Comparison of ENCODE assay signal across 14 cellular contexts in the genomic region with DNA sequence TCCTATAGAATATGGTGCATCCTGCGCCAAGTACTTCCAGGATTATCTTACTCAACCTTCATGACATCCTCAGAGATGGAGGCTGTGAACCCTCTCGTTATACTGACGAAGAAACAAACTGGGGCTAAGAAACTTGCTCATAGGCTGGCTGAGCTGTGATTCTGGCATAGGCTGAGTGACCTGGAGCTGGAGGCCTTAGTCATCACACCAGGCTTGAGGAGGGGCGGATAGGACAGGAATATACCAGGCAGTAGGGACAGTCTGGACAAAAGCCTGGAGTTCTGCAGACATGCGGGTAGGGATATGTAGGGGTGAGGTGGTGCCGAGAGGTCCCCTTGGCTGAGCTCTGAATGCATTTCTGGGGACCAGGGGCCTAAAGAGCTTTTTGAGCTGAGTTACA. TPM values are rescaled to one million over a fixed set of nuclear protein-coding genes. Genes with fewer than 3 reads are reported as not detected.
DNase-seq lines count a peak whose midpoint lies in the region; TF ChIP-seq lines count a peak whose summit lies in the region.
"Had no signal": no experiment of that assay in that cellular context is flagged by ENCODE, and none has a peak within 500 bp of the region (broad histone marks: within the 10 kb centered on the region; RNA-seq: fewer than 3 reads in every experiment).

No MANE protein-coding gene starts in this region.

- no peaks in the 10 kb centered on the region for H3K79me1 ChIP-seq in mesenchymal stem cell (replicated peaks; ENCODE audit: low read length, poor library complexity, severe bottlenecking)

- no peak overlapping the region for H3K4me2 ChIP-seq in mesenchymal stem cell (ENCODE audit: low read length, poor library complexity, severe bottlenecking)

- H3K27ac ChIP-seq in KOPT-K1 (ENCODE audit: low read depth, low read length, poor library complexity, severe bottlenecking), result peak overlapping the region; percentile 100
- no peak overlapping the region for H3K27ac ChIP-seq in mesenchymal stem cell (ENCODE audit: low read length, poor library complexity, severe bottlenecking)
- H3K27ac ChIP-seq in transverse colon, result no peak overlapping the region

- H2BK120ac ChIP-seq in mesenchymal stem cell (ENCODE audit: low read depth, low read length), result no peak overlapping the region

- H3K9me3 ChIP-seq in KOPT-K1 (ENCODE audit: insufficient read depth, low read length, poor library complexity, severe bottlenecking) (no peaks in the 10 kb centered on the region), mesenchymal stem cell (ENCODE audit: control insufficient read depth, low read length) (no peaks in the 10 kb centered on the region), transverse colon (no peaks in the 10 kb centered on the region)

- CTCF ChIA-PET in Calu3 (lab: Charles Lee), result no interaction called here

- no peak overlapping the region for H2BK15ac ChIP-seq in mesenchymal stem cell (ENCODE audit: low read depth, poor library complexity, severe bottlenecking)

- H3K36me3 ChIP-seq in KOPT-K1 (ENCODE audit: insufficient read depth, low read length) (peaks cover 36% of the 10 kb centered on the region), mesenchymal stem cell (ENCODE audit: control insufficient read depth in 1 of 2, insufficient read depth in 2 of 2, low read depth in 1 of 2, low read length in 2 of 2) (peaks cover 4 to 6% of the 10 kb centered on the region in 2 experiments), transverse colon (no peaks in the 10 kb centered on the region)

- H2AFZ ChIP-seq in mesenchymal stem cell (ENCODE audit: low read depth, low read length), result no peak overlapping the region

- TF ChIP-seq POLR2A in transverse colon (IDR thresholded peaks at IDR 0.05), result no peak

- H2BK5ac ChIP-seq in mesenchymal stem cell (ENCODE audit: low read depth, low read length, poor library complexity, severe bottlenecking), result no peak overlapping the region

- 89% methylated on average over 6 of the region's 6 CpGs for WGBS in mesenchymal stem cell
- 86% methylated on average over 6 of the region's 6 CpGs; no CpG with 5 or more reads in 1 of the 2 donors for WGBS in transverse colon (ENCODE audit: low coverage in 1 of 2), 2 donors

- H3K4me1 ChIP-seq in mesenchymal stem cell (ENCODE audit: control insufficient read depth, insufficient read depth, low read depth, low read length), result peaks cover 2% of the 10 kb centered on the region
- peaks cover 0 to 10% (median 8%) of the 10 kb centered on the region in 4 donors for H3K4me1 ChIP-seq in transverse colon

- H2BK12ac ChIP-seq in mesenchymal stem cell (ENCODE audit: low read length in 2 of 2), result no peak overlapping the region

- no peak overlapping the region for H3K18ac ChIP-seq in mesenchymal stem cell (ENCODE audit: low read depth in 1 of 2, low read length in 2 of 2)

- no peaks in the 10 kb centered on the region for H3K27me3 Mint-ChIP-seq in Calu3 (ENCODE audit: unreplicated experiment)

- H3K4ac ChIP-seq in mesenchymal stem cell (ENCODE audit: low read depth in 1 of 2, low read length in 2 of 2), result no peak overlapping the region

- H3K9ac ChIP-seq in mesenchymal stem cell (ENCODE audit: low read length), result peak overlapping the region; percentile 5

- H3K23ac ChIP-seq in mesenchymal stem cell (ENCODE audit: low read length in 2 of 2), result no peak overlapping the region

- H3K27ac Mint-ChIP-seq in Calu3 (ENCODE audit: unreplicated experiment), result peak overlapping the region; percentile 30

- DNase-seq in Calu3 (no peak), astrocyte of the hippocampus (ENCODE audit: low read depth, low spot score) (peak; percentile 34), mesenchymal stem cell (no peak), SIG-M5 (lab: John Stamatoyannopoulos, UW) (no peak), globus pallidus (ENCODE audit: low spot score) (no peak), transverse colon (no peak)
- DNase-seq in stimulated activated CD4-positive, alpha-beta T cell treated with anti-CD3 and anti-CD28 coated beads, Interleukin-15, amount 100 ng/mL, for 24 hours, result no peak
- DNase-seq: activated effector memory CD4-positive, alpha-beta T cell treated with anti-CD3 and anti-CD28 coated beads, Interleukin-2, amount 50 U/mL, for 16 hours; COR-L47; NCI-H1417; NCI-H510A; RPMI8226; trophoblast cell had no signal

- intact Hi-C loops in Calu3 (cut with micrococcal nuclease; ENCODE audit: unreplicated experiment), result no loop called here
- intact Hi-C loops in transverse colon (cut with DNase I; ENCODE audit: low total_unique reads), result no loop called here

- H3K9me3 Mint-ChIP-seq in Calu3 (ENCODE audit: low read depth, unreplicated experiment), result no peaks in the 10 kb centered on the region

- H3K14ac ChIP-seq in mesenchymal stem cell (ENCODE audit: low read length in 2 of 2), result no peak overlapping the region

- no TSS peak for BruUV-seq in Calu3 (replicated peaks; lab: Mats Ljungman, UMichigan)

- H3K4me3 ChIP-seq in mesenchymal stem cell (ENCODE audit: insufficient read depth in 1 of 2, low read depth in 1 of 2, low read length in 2 of 2) (no peak overlapping the region), transverse colon (no peak overlapping the region)

- no peaks in the 10 kb centered on the region for H3K4me1 Mint-ChIP-seq in Calu3 (ENCODE audit: low read depth, unreplicated experiment)

- H4K91ac ChIP-seq in mesenchymal stem cell (ENCODE audit: low read length), result no peak overlapping the region

- peak overlapping the region; percentile 12 for H4K8ac ChIP-seq in mesenchymal stem cell (ENCODE audit: low read length)

- TF ChIP-seq EP300 in transverse colon (IDR thresholded peaks at IDR 0.05; ENCODE audit: low read depth), result no peak

- H3K36me3 Mint-ChIP-seq in Calu3 (ENCODE audit: insufficient read depth, unreplicated experiment), result peaks cover 6% of the 10 kb centered on the region

- TF ChIP-seq CTCF in Calu3 (IDR thresholded peaks at IDR 0.05; ENCODE audit: unreplicated experiment) (no peak), transverse colon (IDR thresholded peaks at IDR 0.05) (no peak)

- in situ Hi-C loops in transverse colon (cut with MboI; ENCODE audit: low pct_ligation_motif_present in 1 of 4, low pct_unique_long_range_greater_than_20kb in 1 of 4, low sequenced_read_pairs in 3 of 4), result no loop called here

- no peaks in the 10 kb centered on the region for H3K27me3 ChIP-seq in mesenchymal stem cell (ENCODE audit: control insufficient read depth in 1 of 2, insufficient read depth in 1 of 2, low read length in 2 of 2)
- no peaks in the 10 kb centered on the region for H3K27me3 ChIP-seq in transverse colon

- no peak overlapping the region for H2AK5ac ChIP-seq in mesenchymal stem cell (ENCODE audit: low read length, severe bottlenecking)

- no peak overlapping the region for H3K4me3 Mint-ChIP-seq in Calu3 (ENCODE audit: low read depth, unreplicated experiment)

RNA-seq across cellular contexts. Expression of a gene that starts 18.1 kb away (rescaled TPM):
- total RNA-seq in Calu3 (2022) (17.6 and 20.0 TPM in 2 replicates), transverse colon (10 to 100 TPM in 1 of 4 donors, 1 to 10 TPM in 3; 7.3 to 11.6 (median 7.9) TPM)
- polyA plus RNA-seq in mesenchymal stem cell (2013, experiment 1 of 2), result 13.9 TPM
- polyA plus RNA-seq in mesenchymal stem cell (2013, experiment 2 of 2), result 15.8 TPM

RNA-seq across cellular contexts. Expression of a gene that starts 19.8 kb away (rescaled TPM):
- 2.7 and 3.1 TPM in 2 replicates for total RNA-seq in Calu3 (2022)
- polyA plus RNA-seq in mesenchymal stem cell (2013, experiment 1 of 2), result 5.1 TPM
- 5.3 TPM for polyA plus RNA-seq in mesenchymal stem cell (2013, experiment 2 of 2)
- 10 to 100 TPM in 1 of 4 donors, 1 to 10 TPM in 3; 1.9 to 10.2 (median 4.3) TPM for total RNA-seq in transverse colon

RNA-seq across cellular contexts. Expression of a gene that starts 24.2 kb away (rescaled TPM):
- total RNA-seq in Calu3 (2022), result 1.4 and 1.6 TPM in 2 replicates
- polyA plus RNA-seq in mesenchymal stem cell (2013, experiment 1 of 2), result 2.9 TPM
- 2.9 TPM for polyA plus RNA-seq in mesenchymal stem cell (2013, experiment 2 of 2)
- 10 to 100 TPM in 2 of 4 donors, 1 to 10 TPM in 2; 3.0 to 15.9 (median 9.2) TPM for total RNA-seq in transverse colon

RNA-seq across cellular contexts. Expression of a gene that starts 29.6 kb away (rescaled TPM):
- 40.6 and 44.6 TPM in 2 replicates for total RNA-seq in Calu3 (2022)
- polyA plus RNA-seq in mesenchymal stem cell (2013, experiment 1 of 2), result 28.7 TPM
- polyA plus RNA-seq in mesenchymal stem cell (2013, experiment 2 of 2), result 28.9 TPM
- total RNA-seq in transverse colon, result 10 to 100 TPM; 21.3 to 37.8 (median 26.9) TPM
